ENCODE assay signal across 12 cellular contexts in genomic region chr11:64444838-64445441, GRCh38.
DNase-seq lines count a peak whose midpoint lies in the region; ATAC-seq and TF ChIP-seq lines count a peak whose summit lies in the region.
"Had no signal": no experiment of that assay in that cellular context is flagged by ENCODE, and none has a peak within 500 bp of the region (broad histone marks: within the 10 kb centered on the region; RNA-seq: fewer than 3 reads in every experiment).

No MANE protein-coding gene starts in this region.

- peaks cover 12 to 31% of the 10 kb centered on the region in 2 donors for H3K27me3 Mint-ChIP-seq in CD8-positive, alpha-beta memory T cell

- no peak overlapping the region for H3K4me3 Mint-ChIP-seq in CD8-positive, alpha-beta memory T cell

- TF ChIP-seq CTCF in foreskin keratinocyte (conservative IDR thresholded peaks at IDR 0.05), result no peak

- peaks cover 14 to 21% (median 14%) of the 10 kb centered on the region in 3 donors for H3K4me1 Mint-ChIP-seq in CD8-positive, alpha-beta memory T cell

- H3K9me3 Mint-ChIP-seq in CD8-positive, alpha-beta memory T cell, result no peaks in the 10 kb centered on the region
- H3K9me3 Mint-ChIP-seq in activated naive CD4-positive, alpha-beta T cell treated with anti-CD3 and anti-CD28 coated beads, Interleukin-2, amount 50 U/mL, for 72 hours, result no peaks in the 10 kb centered on the region

- CTCF ChIA-PET in CD8-positive, alpha-beta memory T cell (lab: Charles Lee), result interaction anchor here (1.4 kb wide), 1 partner anchor 84 kb away, joined by 3 read pairs; no protein-coding TSS in a partner anchor

- H3K27ac ChIP-seq in BLaER1 (0 out of 2 replicates have a peak overlapping the region, but pooled peaks have one; percentile 40), foreskin keratinocyte (no peak overlapping the region)
- H3K27ac ChIP-seq in CD8-positive, alpha-beta memory T cell (ENCODE audit: low read depth, low read length), result no peak overlapping the region
- H3K27ac ChIP-seq: cardiac muscle cell had no signal

- no peak for ATAC-seq in foreskin keratinocyte
- no peak for ATAC-seq in activated naive CD4-positive, alpha-beta T cell treated with anti-CD3 and anti-CD28 coated beads, Interleukin-2, amount 50 U/mL, for 72 hours
- no peak for ATAC-seq in GM19455 (IDR thresholded peaks at IDR 0.05; ENCODE audit: unreplicated experiment)
- ATAC-seq in HG03039 (IDR thresholded peaks at IDR 0.05; ENCODE audit: unreplicated experiment), result no peak
- ATAC-seq: mucosa of descending colon had no signal

- H3K27ac Mint-ChIP-seq in CD8-positive, alpha-beta memory T cell, result no peak overlapping the region
- no peak overlapping the region for H3K27ac Mint-ChIP-seq in activated naive CD4-positive, alpha-beta T cell treated with anti-CD3 and anti-CD28 coated beads, Interleukin-2, amount 50 U/mL, for 72 hours

- POLR2A ChIA-PET in CD8-positive, alpha-beta memory T cell (lab: Charles Lee), result no interaction called here

- H3K9ac ChIP-seq in BLaER1, result no peak overlapping the region

- H3K27me3 ChIP-seq in BLaER1, result no peaks in the 10 kb centered on the region
- peaks cover 33% of the 10 kb centered on the region for H3K27me3 ChIP-seq in foreskin keratinocyte
- peaks cover 7% of the 10 kb centered on the region for H3K27me3 ChIP-seq in CD8-positive, alpha-beta memory T cell (ENCODE audit: insufficient read depth, low read length, poor library complexity, severe bottlenecking)
- H3K27me3 ChIP-seq: cardiac muscle cell had no signal

- DNase-seq in H4 (ENCODE audit: low spot score) (peak; percentile 31), RPMI7951 (ENCODE audit: low read depth) (peak; percentile 56), foreskin keratinocyte (peak; percentile 10 to 38)
- no peak for DNase-seq in CD8-positive, alpha-beta memory T cell
- DNase-seq in activated naive CD4-positive, alpha-beta T cell treated with anti-CD3 and anti-CD28 coated beads, Interleukin-2, amount 50 U/mL, for 72 hours (ENCODE audit: low spot score in 2 of 2), result no peak
- DNase-seq: glutamatergic neuron, KG1 had no signal

- H3K4me3 ChIP-seq in BLaER1, result no peak overlapping the region
- H3K4me3 ChIP-seq in CD8-positive, alpha-beta memory T cell (ENCODE audit: low read length), result no peak overlapping the region
- H3K4me3 ChIP-seq: cardiac muscle cell, mucosa of descending colon had no signal

- no peaks in the 10 kb centered on the region for H3K36me3 ChIP-seq in BLaER1
- no peaks in the 10 kb centered on the region for H3K36me3 ChIP-seq in CD8-positive, alpha-beta memory T cell (ENCODE audit: insufficient read depth, low read length)
- H3K36me3 ChIP-seq: cardiac muscle cell had no signal

- H3K9me3 ChIP-seq in BLaER1, result no peaks in the 10 kb centered on the region
- H3K9me3 ChIP-seq in CD8-positive, alpha-beta memory T cell (ENCODE audit: low read length), result no peaks in the 10 kb centered on the region
- H3K9me3 ChIP-seq: mucosa of descending colon had no signal

- H4K20me1 ChIP-seq in BLaER1, result no peaks in the 10 kb centered on the region

- no peaks in the 10 kb centered on the region for H3K36me3 Mint-ChIP-seq in CD8-positive, alpha-beta memory T cell
- H3K36me3 Mint-ChIP-seq in activated naive CD4-positive, alpha-beta T cell treated with anti-CD3 and anti-CD28 coated beads, Interleukin-2, amount 50 U/mL, for 72 hours, result no peaks in the 10 kb centered on the region

- H3K4me2 ChIP-seq in BLaER1, result peak overlapping the region; percentile 83

- H3K4me1 ChIP-seq in BLaER1 (peaks cover 100% of the 10 kb centered on the region), foreskin keratinocyte (no peaks in the 10 kb centered on the region)
- H3K4me1 ChIP-seq in CD8-positive, alpha-beta memory T cell (ENCODE audit: insufficient read depth, low read length), result peaks cover 18% of the 10 kb centered on the region

Comparison
In these comparisons a context has a peak if more than half of its experiments do, and no peak if none do; other contexts are left out.
1. DNase-seq: peak in H4 (single experiment), RPMI7951 (single experiment) and foreskin keratinocyte (2 of 2); none in CD8-positive, alpha-beta memory T cell (0 of 5) and activated naive CD4-positive, alpha-beta T cell treated with anti-CD3 and anti-CD28 coated beads, Interleukin-2, amount 50 U/mL, for 72 hours (0 of 2).